ENCODE assay signal across 11 cellular contexts in genomic region chr3:46695962-46696922, GRCh38. TPM values are rescaled to one million over a fixed set of nuclear protein-coding genes. Genes with fewer than 3 reads are reported as not detected.
DNase-seq lines count a peak whose midpoint lies in the region; ATAC-seq and TF ChIP-seq lines count a peak whose summit lies in the region.
"Had no signal": no experiment of that assay in that cellular context is flagged by ENCODE, and none has a peak within 500 bp of the region (broad histone marks: within the 10 kb centered on the region; RNA-seq: fewer than 3 reads in every experiment).

No MANE protein-coding gene starts in this region.

- intact Hi-C loops in ovary (cut with DNase I) (no loop called here), head of caudate nucleus (cut with DNase I) (no loop called here), PC-3 (cut with micrococcal nuclease) (no loop called here), lower leg skin (cut with DNase I; ENCODE audit: low total_unique reads) (no loop called here)

- H3K79me2 ChIP-seq in DOHH2 (ENCODE audit: control insufficient read depth, low read length) (no peaks in the 10 kb centered on the region), PC-3 (ENCODE audit: low read length) (peaks cover 8% of the 10 kb centered on the region)
- H3K79me2 ChIP-seq: parathyroid adenoma had no signal

- ATAC-seq in PC-3 (no peak), GM18909 (IDR thresholded peaks at IDR 0.05; ENCODE audit: poor library complexity, unreplicated experiment) (no peak)

- H3K4me3 ChIP-seq in DOHH2 (ENCODE audit: low read length) (no peak overlapping the region), ovary (no peak overlapping the region), PC-3 (ENCODE audit: low read length) (no peak overlapping the region), lower leg skin (ENCODE audit: low read depth, poor library complexity, severe bottlenecking) (no peak overlapping the region)

- TF ChIP-seq CTCF in DOHH2 (IDR thresholded peaks at IDR 0.05; ENCODE audit: low read depth, low read length, poor library complexity, severe bottlenecking) (no peak), ovary (IDR thresholded peaks at IDR 0.05) (no peak), PC-3 (conservative IDR thresholded peaks at IDR 0.05; ENCODE audit: low read depth, low read length) (no peak), lower leg skin (IDR thresholded peaks at IDR 0.05) (no peak)

- H3K9ac ChIP-seq in PC-3 (ENCODE audit: low read length) = no peak overlapping the region
- H3K9ac ChIP-seq: parathyroid adenoma had no signal

- H3K4me2 ChIP-seq in DOHH2 (ENCODE audit: low read length) = peak overlapping the region; percentile 29
- H3K4me2 ChIP-seq in PC-3 (ENCODE audit: low read length) = no peak overlapping the region

- H3K27ac ChIP-seq in DOHH2 (ENCODE audit: low read depth, low read length) = no peak overlapping the region
- H3K27ac ChIP-seq in ovary = peak overlapping the region; percentile 61 to 76
- no peak overlapping the region for H3K27ac ChIP-seq in PC-3 (ENCODE audit: low read length)
- H3K27ac ChIP-seq: parathyroid adenoma had no signal

- peaks cover 28% of the 10 kb centered on the region for H3K27me3 Mint-ChIP-seq in activated CD4-positive, alpha-beta memory T cell treated with anti-CD3 and anti-CD28 coated beads, Interleukin-2, amount 10 ng/mL, durations not matched to agents 7 days and 5 days

- WGBS in ovary, 3 donors = 68 to 80% (median 73%) methylated on average over 4 of the region's 4 CpGs
- 39 to 61% methylated on average over 3 to 4 of the region's 4 CpGs for WGBS in lower leg skin, 2 donors

- no peak for TF ChIP-seq EP300 in ovary (IDR thresholded peaks at IDR 0.05)

- no peaks in the 10 kb centered on the region for H3K9me3 Mint-ChIP-seq in activated CD4-positive, alpha-beta memory T cell treated with anti-CD3 and anti-CD28 coated beads, Interleukin-2, amount 10 ng/mL, durations not matched to agents 7 days and 5 days

- POLR2A ChIA-PET in activated CD4-positive, alpha-beta memory T cell treated with anti-CD3 and anti-CD28 coated beads, Interleukin-2, amount 10 ng/mL, durations not matched to agents 7 days and 5 days (lab: Charles Lee) = interaction anchor here (1.3 kb wide), 1 partner anchor 157 kb away, joined by 3 read pairs; no protein-coding TSS in a partner anchor
- POLR2A ChIA-PET in PC-3 (lab: Charles Lee; ENCODE audit: unreplicated experiment) = no interaction called here

- DNase-seq in activated CD4-positive, alpha-beta memory T cell treated with anti-CD3 and anti-CD28 coated beads, Interleukin-2, amount 10 ng/mL, durations not matched to agents 7 days and 5 days = no peak
- DNase-seq in fibroblast of peridontal ligament (ENCODE audit: extremely low read depth) (peak; percentile 25), ovary (peak; percentile 47 to 77 (median 63)), head of caudate nucleus (no peak), PC-3 (no peak), lower leg skin (ENCODE audit: low spot score in 2 of 2) (no peak)
- DNase-seq: NCI-H1694 had no signal

- H4K20me1 ChIP-seq in DOHH2 (ENCODE audit: control insufficient read depth, insufficient read depth, low read depth, low read length) = no peaks in the 10 kb centered on the region
- no peaks in the 10 kb centered on the region for H4K20me1 ChIP-seq in PC-3 (ENCODE audit: low read length)

- H3F3A ChIP-seq in DOHH2 (ENCODE audit: control insufficient read depth, insufficient read depth) (no peaks in the 10 kb centered on the region), PC-3 (ENCODE audit: low read length, unreplicated experiment) (no peaks in the 10 kb centered on the region)

- H3K4me3 Mint-ChIP-seq in activated CD4-positive, alpha-beta memory T cell treated with anti-CD3 and anti-CD28 coated beads, Interleukin-2, amount 10 ng/mL, durations not matched to agents 7 days and 5 days = no peak overlapping the region

- H3K4me1 ChIP-seq in DOHH2 (ENCODE audit: control insufficient read depth, low read length) = peaks cover 29% of the 10 kb centered on the region
- H3K4me1 ChIP-seq in ovary (ENCODE audit: insufficient read depth) = peaks cover 29% of the 10 kb centered on the region
- peaks cover 24% of the 10 kb centered on the region for H3K4me1 ChIP-seq in PC-3 (ENCODE audit: insufficient read depth, low read length)

- CTCF ChIA-PET in activated CD4-positive, alpha-beta memory T cell treated with anti-CD3 and anti-CD28 coated beads, Interleukin-2, amount 10 ng/mL, durations not matched to agents 7 days and 5 days (lab: Charles Lee) = interaction anchor here (1.6 to 2.8 kb wide), 3 partner anchors 9 to 207 kb away, joined by 4 to 15 read pairs (median 5); no protein-coding TSS in a partner anchor
- CTCF ChIA-PET in PC-3 (lab: Charles Lee) = no interaction called here

- H3K9me3 ChIP-seq in DOHH2 (ENCODE audit: control insufficient read depth, insufficient read depth, low read length) (no peaks in the 10 kb centered on the region), ovary (no peaks in the 10 kb centered on the region), PC-3 (ENCODE audit: low read length) (no peaks in the 10 kb centered on the region)

- H3K36me3 ChIP-seq in DOHH2 (ENCODE audit: control insufficient read depth, low read length) = no peaks in the 10 kb centered on the region
- H3K36me3 ChIP-seq in ovary = no peaks in the 10 kb centered on the region
- H3K36me3 ChIP-seq in PC-3 (ENCODE audit: low read depth, low read length) = no peaks in the 10 kb centered on the region

- TF ChIP-seq POLR2A in ovary (IDR thresholded peaks at IDR 0.05) (no peak), lower leg skin (IDR thresholded peaks at IDR 0.05) (no peak)

- H3K4me1 Mint-ChIP-seq in activated CD4-positive, alpha-beta memory T cell treated with anti-CD3 and anti-CD28 coated beads, Interleukin-2, amount 10 ng/mL, durations not matched to agents 7 days and 5 days = peaks cover 33% of the 10 kb centered on the region

- H3K27me3 ChIP-seq in DOHH2 (ENCODE audit: control insufficient read depth, low read length) = peaks cover 16% of the 10 kb centered on the region
- no peaks in the 10 kb centered on the region for H3K27me3 ChIP-seq in ovary
- no peaks in the 10 kb centered on the region for H3K27me3 ChIP-seq in PC-3 (ENCODE audit: low read length)

- no peaks in the 10 kb centered on the region for H3K9me2 ChIP-seq in DOHH2 (replicated peaks; ENCODE audit: control insufficient read depth, low read length)
- no peaks in the 10 kb centered on the region for H3K9me2 ChIP-seq in PC-3 (replicated peaks; ENCODE audit: low read length)

- no peaks in the 10 kb centered on the region for H3K36me3 Mint-ChIP-seq in activated CD4-positive, alpha-beta memory T cell treated with anti-CD3 and anti-CD28 coated beads, Interleukin-2, amount 10 ng/mL, durations not matched to agents 7 days and 5 days (ENCODE audit: low read depth)

- BruUV-seq in PC-3 (replicated peaks; lab: Mats Ljungman, UMichigan) = no TSS peak

- H3K27ac Mint-ChIP-seq in activated CD4-positive, alpha-beta memory T cell treated with anti-CD3 and anti-CD28 coated beads, Interleukin-2, amount 10 ng/mL, durations not matched to agents 7 days and 5 days = peak overlapping the region; percentile 77

- H2AFZ ChIP-seq in PC-3 (ENCODE audit: low read length) = no peak overlapping the region
- H2AFZ ChIP-seq: parathyroid adenoma had no signal

RNA-seq across cellular contexts. Expression of gene ALS2CL, which starts 2.8 kb away (rescaled TPM):
- total RNA-seq in activated CD4-positive, alpha-beta memory T cell treated with anti-CD3 and anti-CD28 coated beads, Interleukin-2, amount 10 ng/mL, durations not matched to agents 7 days and 5 days = 1 to 10 TPM; 6.9 to 7.4 TPM
- total RNA-seq in ovary (10 to 100 TPM in 1 of 7 donors, 1 to 10 TPM in 6; 5.7 to 13.2 (median 6.8) TPM), PC-3 (2014; rRNA removed) (30.1 and 36.3 TPM in 2 replicates), lower leg skin (100 to 1,000 TPM in 2 of 4 donors, 10 to 100 TPM in 2; 86.5 to 175 (median 105) TPM)
- 1 to 10 TPM; 3.3 to 4.9 TPM for polyA plus RNA-seq in ovary

RNA-seq across cellular contexts. Expression of gene TMIE, which starts 5.0 kb away (rescaled TPM):
- under 1 TPM; 0.20 to 0.63 TPM for total RNA-seq in activated CD4-positive, alpha-beta memory T cell treated with anti-CD3 and anti-CD28 coated beads, Interleukin-2, amount 10 ng/mL, durations not matched to agents 7 days and 5 days
- total RNA-seq in ovary = 1 to 10 TPM in 3 of 7 donors, under 1 TPM in 3, not detected in 1; 0.50 to 2.4 (median 1.0) TPM
- polyA plus RNA-seq in ovary = 1 to 10 TPM in 1 of 2 donors, under 1 TPM in 1; 0.40 to 1.3 TPM
- 0.52 and 0.66 TPM in 2 replicates for total RNA-seq in PC-3 (2014; rRNA removed)
- 1 to 10 TPM in 1 of 4 donors, under 1 TPM in 3; 0.37 to 1.1 (median 0.67) TPM for total RNA-seq in lower leg skin

RNA-seq across cellular contexts. Expression of gene PRSS50, which starts 21.4 kb away (rescaled TPM):
- total RNA-seq in activated CD4-positive, alpha-beta memory T cell treated with anti-CD3 and anti-CD28 coated beads, Interleukin-2, amount 10 ng/mL, durations not matched to agents 7 days and 5 days = not detected
- total RNA-seq in ovary (under 1 TPM; 0.12 to 0.69 (median 0.35) TPM), PC-3 (2014; rRNA removed) (not detected in 2 replicates), lower leg skin (under 1 TPM in 2 of 4 donors, not detected in 2; 0.13 to 0.52 TPM)
- polyA plus RNA-seq in ovary = under 1 TPM in 1 of 2 donors, not detected in 1; 0.23 TPM
- total RNA-seq: subcutaneous adipose tissue had no signal

Comparison
In these comparisons a context has a peak if more than half of its experiments do, and no peak if none do; other contexts are left out.
1. H3K27ac ChIP-seq: peak in ovary (2 of 2); none in DOHH2 (single experiment) and PC-3 (single experiment).
2. DNase-seq: peak in fibroblast of peridontal ligament (single experiment) and ovary (5 of 5); none in activated CD4-positive, alpha-beta memory T cell treated with anti-CD3 and anti-CD28 coated beads, Interleukin-2, amount 10 ng/mL, durations not matched to agents 7 days and 5 days (single experiment), head of caudate nucleus (0 of 42), PC-3 (single experiment) and lower leg skin (0 of 2).